In genomic region chr5:86546050-86546449, GRCh38 we compare ENCODE assay signal across 18 cellular contexts.
DNase-seq lines count a peak whose midpoint lies in the region; ATAC-seq, FAIRE-seq and TF ChIP-seq lines count a peak whose summit lies in the region.
"Had no signal": no experiment of that assay in that cellular context is flagged by ENCODE, and none has a peak within 500 bp of the region (broad histone marks: within the 10 kb centered on the region; RNA-seq: fewer than 3 reads in every experiment).

No MANE protein-coding gene starts in this region.

- H3K79me2 ChIP-seq in GM23338 (replicated peaks; ENCODE audit: insufficient read depth) (no peaks in the 10 kb centered on the region), Loucy (ENCODE audit: insufficient read depth, low read length) (no peaks in the 10 kb centered on the region), neural progenitor cell (ENCODE audit: low read depth) (no peaks in the 10 kb centered on the region)

- H3K9me2 ChIP-seq in GM23338 (ENCODE audit: insufficient read depth), result no peaks in the 10 kb centered on the region
- H3K9me2 ChIP-seq in Loucy (replicated peaks; ENCODE audit: low read depth, low read length), result no peaks in the 10 kb centered on the region

- H3K9me3 ChIP-seq in Loucy (ENCODE audit: insufficient read depth, low read depth, low read length) (no peaks in the 10 kb centered on the region), neural progenitor cell (ENCODE audit: low read depth) (no peaks in the 10 kb centered on the region)

- 0 out of 2 replicates have a peak, but pooled peaks cover 5% of the 10 kb centered on the region for H3K4me1 ChIP-seq in GM23338 (ENCODE audit: insufficient read depth)
- peaks cover 12% of the 10 kb centered on the region for H3K4me1 ChIP-seq in Loucy (ENCODE audit: insufficient read depth, low read length, poor library complexity, severe bottlenecking)
- H3K4me1 ChIP-seq in neural progenitor cell, result no peaks in the 10 kb centered on the region

- H3K27me3 ChIP-seq in GM23338 (ENCODE audit: insufficient read depth) (no peaks in the 10 kb centered on the region), Loucy (ENCODE audit: insufficient read depth, low read length, poor library complexity, severe bottlenecking) (no peaks in the 10 kb centered on the region), bronchial epithelial cell (ENCODE audit: control insufficient read depth, insufficient read depth, low read length) (no peaks in the 10 kb centered on the region), neural progenitor cell (no peaks in the 10 kb centered on the region)

- peak; percentile 28 for FAIRE-seq in bronchial epithelial cell (lab: Jason Lieb, UNC)
- no peak for FAIRE-seq in D721Med (lab: Jason Lieb, UNC)
- FAIRE-seq: GM19239, H54 had no signal

- H3K9me3 Mint-ChIP-seq in GM23338 (no peaks in the 10 kb centered on the region), neural progenitor cell (no peaks in the 10 kb centered on the region)
- H3K9me3 Mint-ChIP-seq: CD4-positive, CD25-positive, alpha-beta regulatory T cell had no signal

- H3K36me3 Mint-ChIP-seq in GM23338 (ENCODE audit: low read depth) (no peaks in the 10 kb centered on the region), neural progenitor cell (no peaks in the 10 kb centered on the region)
- H3K36me3 Mint-ChIP-seq: CD4-positive, CD25-positive, alpha-beta regulatory T cell had no signal

- H3K27me3 Mint-ChIP-seq in GM23338 (ENCODE audit: insufficient read depth, low read depth, poor library complexity) (no peaks in the 10 kb centered on the region), neural progenitor cell (ENCODE audit: insufficient read depth, low read depth) (no peaks in the 10 kb centered on the region)
- H3K27me3 Mint-ChIP-seq: CD4-positive, CD25-positive, alpha-beta regulatory T cell had no signal

- H3K27ac ChIP-seq in GM23338 (ENCODE audit: low read depth), result 0 out of 2 replicates have a peak overlapping the region, but pooled peaks have one; percentile 28
- H3K27ac ChIP-seq in neural progenitor cell, result no peak overlapping the region

- no peak for TF ChIP-seq CTCF in GM23338 (conservative IDR thresholded peaks at IDR 0.05; ENCODE audit: low read depth in 2 of 2)
- no peak for TF ChIP-seq CTCF in Loucy (conservative IDR thresholded peaks at IDR 0.05; ENCODE audit: low read length)
- no peak for TF ChIP-seq CTCF in bronchial epithelial cell (IDR thresholded peaks at IDR 0.05; ENCODE audit: insufficient read depth, low read length, severe bottlenecking)
- TF ChIP-seq CTCF in neural progenitor cell (IDR thresholded peaks at IDR 0.05), result no peak
- no peak for TF ChIP-seq CTCF in D721Med (IDR thresholded peaks at IDR 0.05; ENCODE audit: insufficient read depth, missing control alignments)

- H3K4me3 Mint-ChIP-seq in GM23338 (no peak overlapping the region), neural progenitor cell (no peak overlapping the region)
- H3K4me3 Mint-ChIP-seq: CD4-positive, CD25-positive, alpha-beta regulatory T cell had no signal

- ATAC-seq in GM23338 (peak; percentile 60), HG03108 (IDR thresholded peaks at IDR 0.05; ENCODE audit: unreplicated experiment) (no peak)
- ATAC-seq: Right ventricle myocardium inferior had no signal

- no peaks in the 10 kb centered on the region for H4K20me1 ChIP-seq in GM23338 (replicated peaks; ENCODE audit: insufficient read depth)
- H4K20me1 ChIP-seq in Loucy (ENCODE audit: insufficient read depth, low read length, poor library complexity, severe bottlenecking), result no peaks in the 10 kb centered on the region
- H4K20me1 ChIP-seq in neural progenitor cell (ENCODE audit: low read depth), result no peaks in the 10 kb centered on the region

- H3K36me3 ChIP-seq in GM23338 (ENCODE audit: insufficient read depth) (no peaks in the 10 kb centered on the region), Loucy (ENCODE audit: insufficient read depth, low read length) (no peaks in the 10 kb centered on the region), bronchial epithelial cell (ENCODE audit: control insufficient read depth, insufficient read depth, low read length) (no peaks in the 10 kb centered on the region), neural progenitor cell (no peaks in the 10 kb centered on the region)

- peak overlapping the region; percentile 50; the same call in 1 of the 2 replicates for H3K27ac Mint-ChIP-seq in GM23338
- no peak overlapping the region for H3K27ac Mint-ChIP-seq in neural progenitor cell
- H3K27ac Mint-ChIP-seq: CD4-positive, CD25-positive, alpha-beta regulatory T cell had no signal

- H3K4me2 ChIP-seq in GM23338 (no peak overlapping the region), Loucy (ENCODE audit: low read depth, low read length, poor library complexity, severe bottlenecking) (no peak overlapping the region), neural progenitor cell (no peak overlapping the region)

- H3K4me3 ChIP-seq in GM23338 (no peak overlapping the region), Loucy (ENCODE audit: low read length, poor library complexity, severe bottlenecking) (no peak overlapping the region), bronchial epithelial cell (ENCODE audit: low read depth, low read length) (no peak overlapping the region), neural progenitor cell (no peak overlapping the region)

- DNase-seq in GM23338 (ENCODE audit: low spot score) (peak; percentile 19), bronchial epithelial cell (ENCODE audit: low read depth) (no peak), neural progenitor cell (ENCODE audit: low spot score) (no peak), D721Med (ENCODE audit: insufficient read length, low spot score) (no peak), NAMALWA (ENCODE audit: low spot score) (no peak)
- DNase-seq: CD4-positive, CD25-positive, alpha-beta regulatory T cell; DMS79; MM.1S; NCI-H1092 treated with DMSO at 0.1 percent for 48 hours; NCI-H1436 treated with DMSO at 0.1 percent for 48 hours; NCI-H2081 treated with DMSO at 0.1 percent for 48 hours; NCI-H446 treated with DMSO at 0.1 percent for 48 hours; NCI-H526 treated with DMSO at 0.1 percent for 48 hours had no signal

- H3F3A ChIP-seq in GM23338 (replicated peaks; ENCODE audit: low read depth) (no peaks in the 10 kb centered on the region), Loucy (ENCODE audit: low read depth) (no peaks in the 10 kb centered on the region), neural progenitor cell (ENCODE audit: low read depth) (no peaks in the 10 kb centered on the region)

- peaks cover 9% of the 10 kb centered on the region; the same call in 2 of the 3 replicates for H3K4me1 Mint-ChIP-seq in GM23338
- no peaks in the 10 kb centered on the region for H3K4me1 Mint-ChIP-seq in neural progenitor cell
- H3K4me1 Mint-ChIP-seq: CD4-positive, CD25-positive, alpha-beta regulatory T cell had no signal

- H2AFZ ChIP-seq in GM23338 (peak overlapping the region; percentile 58; the same call in 1 of the 2 replicates), Loucy (ENCODE audit: low read length) (0 out of 2 replicates have a peak overlapping the region, but pooled peaks have one; percentile 5), neural progenitor cell (replicated peaks) (peak overlapping the region; percentile 2)

- H3K9ac ChIP-seq in Loucy (ENCODE audit: low read depth, low read length, poor library complexity, severe bottlenecking) (no peak overlapping the region), neural progenitor cell (no peak overlapping the region)

TF ChIP-seq in GM23338, 12 proteins besides CTCF, POLR2A, EP300 and RAD21 (continues in another document):
- TF ChIP-seq CREB1 (CRISPR knock-in tag; IDR thresholded peaks at IDR 0.05; ENCODE audit: low read depth) (no peak), NANOG (IDR thresholded peaks at IDR 0.05; ENCODE audit: borderline replicate concordance) (no peak), REST (IDR thresholded peaks at IDR 0.05; ENCODE audit: unreplicated experiment) (no peak), ZNF331 (CRISPR knock-in tag; IDR thresholded peaks at IDR 0.05; ENCODE audit: low read depth) (no peak), EZH2phosphoT487 (IDR thresholded peaks at IDR 0.05; ENCODE audit: unreplicated experiment) (no peak), POLR2AphosphoS5 (IDR thresholded peaks at IDR 0.05; ENCODE audit: low read depth) (no peak), JUNB (IDR thresholded peaks at IDR 0.05; ENCODE audit: unreplicated experiment) (no peak), ZNF114 (CRISPR knock-in tag; IDR thresholded peaks at IDR 0.05) (no peak), EZH2 (IDR thresholded peaks at IDR 0.05; ENCODE audit: low read depth, unreplicated experiment) (no peak), ETS1 (IDR thresholded peaks at IDR 0.05) (no peak)

Comparison
In these comparisons a context has a peak if more than half of its experiments do, and no peak if none do; other contexts are left out.
1. H2AFZ ChIP-seq: peak in every context shown above with its lines; median percentile 58 in GM23338; 5 in Loucy; 2 in neural progenitor cell.